Comparison of ENCODE assay signal across 1 cellular context in genomic region chr9:6938873-6939272, GRCh38.
TF ChIP-seq lines count a peak whose summit lies in the region.

No MANE protein-coding gene starts in this region.

TF ChIP-seq in HEK293, 187 proteins besides CTCF, POLR2A, EP300 and RAD21 (continued from another document):
- TF ChIP-seq, protein P1, sequence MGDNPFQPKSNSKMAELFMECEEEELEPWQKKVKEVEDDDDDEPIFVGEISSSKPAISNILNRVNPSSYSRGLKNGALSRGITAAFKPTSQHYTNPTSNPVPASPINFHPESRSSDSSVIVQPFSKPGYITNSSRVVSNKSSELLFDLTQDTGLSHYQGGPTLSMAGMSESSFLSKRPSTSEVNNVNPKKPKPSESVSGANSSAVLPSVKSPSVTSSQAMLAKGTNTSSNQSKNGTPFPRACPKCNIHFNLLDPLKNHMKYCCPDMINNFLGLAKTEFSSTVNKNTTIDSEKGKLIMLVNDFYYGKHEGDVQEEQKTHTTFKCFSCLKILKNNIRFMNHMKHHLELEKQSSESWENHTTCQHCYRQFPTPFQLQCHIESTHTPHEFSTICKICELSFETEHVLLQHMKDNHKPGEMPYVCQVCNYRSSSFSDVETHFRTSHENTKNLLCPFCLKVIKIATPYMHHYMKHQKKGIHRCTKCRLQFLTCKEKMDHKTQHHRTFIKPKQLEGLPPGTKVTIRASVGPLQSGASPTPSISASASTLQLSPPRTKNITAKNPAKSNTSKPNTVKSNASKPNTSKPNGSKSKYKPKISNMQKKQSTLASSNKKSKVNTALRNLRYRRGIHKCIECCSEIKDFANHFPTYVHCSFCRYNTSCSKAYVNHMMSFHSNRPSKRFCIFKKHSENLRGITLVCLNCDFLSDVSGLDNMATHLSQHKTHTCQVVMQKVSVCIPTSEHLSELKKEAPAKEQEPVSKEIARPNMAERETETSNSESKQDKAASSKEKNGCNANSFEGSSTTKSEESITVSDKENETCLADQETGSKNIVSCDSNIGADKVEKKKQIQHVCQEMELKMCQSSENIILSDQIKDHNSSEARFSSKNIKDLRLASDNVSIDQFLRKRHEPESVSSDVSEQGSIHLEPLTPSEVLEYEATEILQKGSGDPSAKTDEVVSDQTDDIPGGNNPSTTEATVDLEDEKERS (tag by site-specific recombination; IDR thresholded peaks at IDR 0.05) = no peak
- no peak for TF ChIP-seq ZNF624 (tag by site-specific recombination; IDR thresholded peaks at IDR 0.05)
- TF ChIP-seq ZNF292 (tag by site-specific recombination; IDR thresholded peaks at IDR 0.05; ENCODE audit: borderline replicate concordance, low read depth) = no peak
- TF ChIP-seq ZNF175 (tag by site-specific recombination; IDR thresholded peaks at IDR 0.05) = no peak
